9 cellular contexts compared by ENCODE assay signal in genomic region chr1:21764615-21765423, GRCh38. TPM values are rescaled to one million over a fixed set of nuclear protein-coding genes. Genes with fewer than 3 reads are reported as not detected.
DNase-seq lines count a peak whose midpoint lies in the region; ATAC-seq, FAIRE-seq and TF ChIP-seq lines count a peak whose summit lies in the region.
"Had no signal": no experiment of that assay in that cellular context is flagged by ENCODE, and none has a peak within 500 bp of the region (broad histone marks: within the 10 kb centered on the region; RNA-seq: fewer than 3 reads in every experiment).

No MANE protein-coding gene starts in this region.

- no peak for TF ChIP-seq CTCF in right lobe of liver (IDR thresholded peaks at IDR 0.05)
- no peak for TF ChIP-seq CTCF in HepG2 (CRISPR knock-in tag; IDR thresholded peaks at IDR 0.05)
- TF ChIP-seq CTCF in fibroblast of the aortic adventitia (IDR thresholded peaks at IDR 0.05; ENCODE audit: insufficient read depth, low read length): no peak
- TF ChIP-seq CTCF in spleen (IDR thresholded peaks at IDR 0.05 in 8 of 11, conservative IDR thresholded peaks at IDR 0.05 in 3 of 11): no peak

- H3K27me3 ChIP-seq in right lobe of liver: no peaks in the 10 kb centered on the region
- no peaks in the 10 kb centered on the region for H3K27me3 ChIP-seq in HepG2 (ENCODE audit: control insufficient read depth in 1 of 2, insufficient read depth in 2 of 2, low read length in 2 of 2)
- H3K27me3 ChIP-seq in SJSA1 (replicated peaks): no peaks in the 10 kb centered on the region
- H3K27me3 ChIP-seq in spleen (replicated peaks in 1 of 7): no peaks in the 10 kb centered on the region

- CTCF ChIA-PET in HepG2 (lab: Yijun Ruan, JAX; ENCODE audit: low intra/inter-chr PET ratio, low total read pairs): no interaction called here

- in situ Hi-C loops in HepG2 (cut with HindIII; ENCODE audit: extremely low pct_ligation_motif_present, low pct_unique_long_range_greater_than_20kb): no loop called here

- H3K4me1 ChIP-seq in right lobe of liver (no peaks in the 10 kb centered on the region), HepG2 (ENCODE audit: insufficient read depth, low read length) (peaks cover 19% of the 10 kb centered on the region), SJSA1 (replicated peaks) (peaks cover 18% of the 10 kb centered on the region), spleen (peaks cover 26 to 100% (median 93%) of the 10 kb centered on the region in 6 donors)

- no peak overlapping the region for H3K4me2 ChIP-seq in HepG2 (ENCODE audit: low read depth, low read length)

- intact Hi-C loops in right lobe of liver (cut with DNase I): no loop called here
- intact Hi-C loops in HepG2 (cut with micrococcal nuclease; ENCODE audit: unreplicated experiment): no loop called here
- intact Hi-C loops in spleen (cut with DNase I; ENCODE audit: low total_unique reads): no loop called here

- no peak overlapping the region for H3K9ac ChIP-seq in HepG2 (ENCODE audit: insufficient read depth, low read depth, low read length)

- peak; percentile 56 to 80 (median 70) for ATAC-seq in right lobe of liver
- ATAC-seq in HepG2: no peak
- ATAC-seq in HG02870 (IDR thresholded peaks at IDR 0.05; ENCODE audit: unreplicated experiment): no peak

- TF ChIP-seq POLR2A in right lobe of liver (IDR thresholded peaks at IDR 0.05): no peak
- TF ChIP-seq POLR2A in HepG2 (IDR thresholded peaks at IDR 0.05; ENCODE audit: insufficient read depth in 1 of 2, low read depth in 2 of 2, low read length in 2 of 2): no peak
- no peak for TF ChIP-seq POLR2A in spleen (IDR thresholded peaks at IDR 0.05)

- TF ChIP-seq EP300 in HepG2 (IDR thresholded peaks at IDR 0.05; ENCODE audit: low read depth in 2 of 2, low read length in 2 of 2): no peak
- no peak for TF ChIP-seq EP300 in HepG2 (CRISPR knock-in tag; IDR thresholded peaks at IDR 0.05; ENCODE audit: borderline replicate concordance)

- H4K20me1 ChIP-seq in HepG2 (ENCODE audit: insufficient read depth, low read length): peaks cover 17% of the 10 kb centered on the region

- H3K27ac ChIP-seq in right lobe of liver (no peak overlapping the region), HepG2 (ENCODE audit: extremely low read length, insufficient read depth, low read length) (no peak overlapping the region), SJSA1 (peak overlapping the region; percentile 39), spleen (peak overlapping the region in 5 of 8 donors; percentile 3 to 61 (median 41))

- H3K4me3 ChIP-seq in right lobe of liver: no peak overlapping the region
- H3K4me3 ChIP-seq in HepG2 (replicated peaks in 1 of 3; ENCODE audit: insufficient read depth in 1 of 3, low read depth in 2 of 3, low read length in 3 of 3): no peak overlapping the region
- no peak overlapping the region for H3K4me3 ChIP-seq in SJSA1
- H3K4me3 ChIP-seq in fibroblast of the aortic adventitia (ENCODE audit: low read depth, low read length): no peak overlapping the region
- no peak overlapping the region for H3K4me3 ChIP-seq in spleen

- BruUV-seq in HepG2 (replicated peaks; lab: Mats Ljungman, UMichigan): no TSS peak

- H3K9me3 ChIP-seq in right lobe of liver (no peaks in the 10 kb centered on the region), HepG2 (ENCODE audit: low read length) (no peaks in the 10 kb centered on the region), SJSA1 (replicated peaks) (no peaks in the 10 kb centered on the region), spleen (no peaks in the 10 kb centered on the region)

- DNase-seq in right lobe of liver: peak in 2 of 3 donors; percentile 59
- no peak for DNase-seq in HepG2 (ENCODE audit: low spot score)
- DNase-seq in SJSA1 (ENCODE audit: low read depth in 1 of 2, low spot score in 2 of 2): peak; percentile 88 to 89
- DNase-seq in fibroblast of the aortic adventitia (ENCODE audit: low read depth): peak; percentile 99
- no peak for DNase-seq in spleen
- DNase-seq in retina: no peak
- DNase-seq in stimulated activated CD4-positive, alpha-beta T cell treated with anti-CD3 and anti-CD28 coated beads, Interleukin-4, amount 100 ng/mL, for 4 hours: no peak

- no peak overlapping the region for H2AFZ ChIP-seq in HepG2 (ENCODE audit: low read length)

- H3K36me3 ChIP-seq in right lobe of liver: no peaks in the 10 kb centered on the region
- H3K36me3 ChIP-seq in HepG2 (replicated peaks in 1 of 2; ENCODE audit: control insufficient read depth in 1 of 2, insufficient read depth in 2 of 2, low read length in 2 of 2): no peaks in the 10 kb centered on the region
- 0 out of 2 replicates have a peak, but pooled peaks cover 6% of the 10 kb centered on the region for H3K36me3 ChIP-seq in SJSA1
- H3K36me3 ChIP-seq in spleen: peaks cover 0 to 6% (median 0%) of the 10 kb centered on the region in 6 donors

- peaks cover 67% of the 10 kb centered on the region for H3K79me2 ChIP-seq in HepG2 (ENCODE audit: insufficient read depth, low read length)

- FAIRE-seq in HepG2 (lab: Jason Lieb, UNC): no peak
- FAIRE-seq: GM18507 had no signal

- 38% methylated on average over 7 of the region's 13 CpGs for WGBS in right lobe of liver (ENCODE audit: insufficient coverage, low coverage, low lambda C conversion rate, missing lambda C conversion rate)
- 96% methylated on average over 13 of the region's 13 CpGs for WGBS in HepG2 (ENCODE audit: low lambda C conversion rate)
- WGBS in spleen, 5 donors: 63 to 76% (median 69%) methylated on average over 13 of the region's 13 CpGs

- POLR2A ChIA-PET in HepG2 (lab: Yijun Ruan, JAX): no interaction called here

- no peak for TF ChIP-seq RAD21 in HepG2 (CRISPR knock-in tag; IDR thresholded peaks at IDR 0.05)

TF ChIP-seq in HepG2, 621 proteins besides CTCF, POLR2A, EP300 and RAD21 (continues in another document):
- no peak for TF ChIP-seq FIP1L1 (IDR thresholded peaks at IDR 0.05; ENCODE audit: borderline replicate concordance, insufficient read depth, low read depth, low read length)

RNA-seq across cellular contexts. Expression of gene USP48, which starts 18.1 kb away (rescaled TPM):
- total RNA-seq in right lobe of liver (10 to 100 TPM; 21.3 to 24.5 (median 22.8) TPM), HepG2 (2016; rRNA removed; fragmentation: Illumina TruSeq; extraction: Trizol) (29.9 and 30.4 TPM in 2 replicates), fibroblast of the aortic adventitia (ENCODE audit: low replicate concordance) (57.9 and 131 TPM in 2 replicates), spleen (100 to 1,000 TPM in 1 of 7 donors, 10 to 100 TPM in 6; 78.5 to 105 (median 98.0) TPM)
- 19.6 and 24.1 TPM in 2 replicates for total RNA-seq in HepG2 (2016; cell fraction: cytosol; rRNA removed; fragmentation: Illumina TruSeq; extraction: Trizol; ENCODE audit: low read depth)
- total RNA-seq in HepG2 (2016; cell fraction: insoluble cytoplasmic fraction; rRNA removed; fragmentation: Illumina TruSeq; extraction: Trizol): 28.2 and 30.4 TPM in 2 replicates
- 13.3 and 15.7 TPM in 2 replicates for total RNA-seq in HepG2 (2016; cell fraction: membrane; rRNA removed; fragmentation: Illumina TruSeq; extraction: Trizol)
- total RNA-seq in HepG2 (2016; cell fraction: nucleus; rRNA removed; fragmentation: Illumina TruSeq; extraction: Trizol): 51.4 and 51.7 TPM in 2 replicates
- polyA plus RNA-seq in HepG2 (2011; rRNA removed) (26.1 and 30.7 TPM in 2 replicates), spleen (10 to 100 TPM; 17.5 to 28.0 (median 25.7) TPM)
- 6.6 and 9.8 TPM in 2 replicates for polyA plus RNA-seq in HepG2 (2011; cell fraction: cytosol; rRNA removed)
- polyA plus RNA-seq in HepG2 (2011; cell fraction: nucleus; rRNA removed): 53.4 and 63.4 TPM in 2 replicates
- 27.2 and 36.7 TPM in 2 replicates for polyA plus RNA-seq in HepG2 (2012)
- 1.7 and 2.0 TPM in 2 replicates for polyA plus RNA-seq in HepG2 (2016; cell fraction: cytosol; fragmentation: Illumina TruSeq; extraction: Trizol; ENCODE audit: low read depth)
- polyA plus RNA-seq in HepG2 (2016; cell fraction: insoluble cytoplasmic fraction; fragmentation: Illumina TruSeq; extraction: Trizol; ENCODE audit: low read depth): 29.2 and 30.8 TPM in 2 replicates
- polyA plus RNA-seq in HepG2 (2016; cell fraction: membrane; fragmentation: Illumina TruSeq; extraction: Trizol; ENCODE audit: low read depth): 5.8 and 6.2 TPM in 2 replicates
- 74.2 and 75.0 TPM in 2 replicates for polyA plus RNA-seq in HepG2 (2016; cell fraction: nucleus; fragmentation: Illumina TruSeq; extraction: Trizol; ENCODE audit: insufficient read depth, low read depth)
- 15.1 and 18.5 TPM in 2 replicates for polyA minus RNA-seq in HepG2 (2011; rRNA and poly(A)+ RNA removed; ENCODE audit: low replicate concordance)
- polyA minus RNA-seq in HepG2 (2011; cell fraction: cytosol; rRNA and poly(A)+ RNA removed): 12.3 and 16.1 TPM in 2 replicates
- 120 and 126 TPM in 2 replicates for polyA minus RNA-seq in HepG2 (2011; cell fraction: nucleus; rRNA and poly(A)+ RNA removed)
- total RNA-seq in SJSA1 (2014; rRNA removed; shearing (Covaris generic)): 26.7 and 34.3 TPM in 2 replicates

RNA-seq across cellular contexts. Expression of gene LDLRAD2, which starts 47.2 kb away (rescaled TPM):
- not detected for total RNA-seq in right lobe of liver
- not detected in 2 replicates for total RNA-seq in HepG2 (2016; rRNA removed; fragmentation: Illumina TruSeq; extraction: Trizol)
- not detected in 2 replicates for total RNA-seq in HepG2 (2016; cell fraction: cytosol; rRNA removed; fragmentation: Illumina TruSeq; extraction: Trizol; ENCODE audit: low read depth)
- total RNA-seq in HepG2 (2016; cell fraction: insoluble cytoplasmic fraction; rRNA removed; fragmentation: Illumina TruSeq; extraction: Trizol): not detected in 2 replicates
- not detected in 2 replicates for total RNA-seq in HepG2 (2016; cell fraction: membrane; rRNA removed; fragmentation: Illumina TruSeq; extraction: Trizol)
- not detected in 2 replicates for total RNA-seq in HepG2 (2016; cell fraction: nucleus; rRNA removed; fragmentation: Illumina TruSeq; extraction: Trizol)
- not detected in 2 replicates for polyA plus RNA-seq in HepG2 (2011; rRNA removed)
- polyA plus RNA-seq in HepG2 (2011; cell fraction: cytosol; rRNA removed): not detected in 2 replicates
- 0.03 TPM in 1 of 2 replicates, not detected in the other for polyA plus RNA-seq in HepG2 (2011; cell fraction: nucleus; rRNA removed)
- 3.5 and 4.3 TPM in 2 replicates for polyA plus RNA-seq in HepG2 (2012)
- polyA plus RNA-seq in HepG2 (2016; cell fraction: cytosol; fragmentation: Illumina TruSeq; extraction: Trizol; ENCODE audit: low read depth): not detected in 2 replicates
- not detected in 2 replicates for polyA plus RNA-seq in HepG2 (2016; cell fraction: insoluble cytoplasmic fraction; fragmentation: Illumina TruSeq; extraction: Trizol; ENCODE audit: low read depth)
- not detected in 2 replicates for polyA plus RNA-seq in HepG2 (2016; cell fraction: membrane; fragmentation: Illumina TruSeq; extraction: Trizol; ENCODE audit: low read depth)
- polyA plus RNA-seq in HepG2 (2016; cell fraction: nucleus; fragmentation: Illumina TruSeq; extraction: Trizol; ENCODE audit: insufficient read depth, low read depth): not detected in 2 replicates
- not detected in 2 replicates for polyA minus RNA-seq in HepG2 (2011; rRNA and poly(A)+ RNA removed; ENCODE audit: low replicate concordance)
- polyA minus RNA-seq in HepG2 (2011; cell fraction: cytosol; rRNA and poly(A)+ RNA removed): not detected in 2 replicates
- polyA minus RNA-seq in HepG2 (2011; cell fraction: nucleus; rRNA and poly(A)+ RNA removed): not detected in 2 replicates
- not detected in 2 replicates for total RNA-seq in SJSA1 (2014; rRNA removed; shearing (Covaris generic))
- 0.08 and 0.09 TPM in 2 replicates for total RNA-seq in fibroblast of the aortic adventitia (ENCODE audit: low replicate concordance)
- total RNA-seq in spleen: 1 to 10 TPM in 6 of 7 donors, under 1 TPM in 1; 0.94 to 1.9 (median 1.4) TPM
- 1 to 10 TPM; 1.3 to 4.3 (median 1.4) TPM for polyA plus RNA-seq in spleen

Comparison
In these comparisons a context has a peak if more than half of its experiments do, and no peak if none do; other contexts are left out.
1. ATAC-seq: peak in right lobe of liver (4 of 4); none in HepG2 (single experiment) and HG02870 (single experiment).
2. DNase-seq: peak in right lobe of liver (2 of 3), SJSA1 (2 of 2) and fibroblast of the aortic adventitia (single experiment); none in HepG2 (single experiment), spleen (single experiment), retina (single experiment) and stimulated activated CD4-positive, alpha-beta T cell treated with anti-CD3 and anti-CD28 coated beads, Interleukin-4, amount 100 ng/mL, for 4 hours (0 of 2).
3. H3K27ac ChIP-seq: peak in SJSA1 (single experiment) and spleen (5 of 8); none in right lobe of liver (0 of 3) and HepG2 (single experiment).